In the genomic region with DNA sequence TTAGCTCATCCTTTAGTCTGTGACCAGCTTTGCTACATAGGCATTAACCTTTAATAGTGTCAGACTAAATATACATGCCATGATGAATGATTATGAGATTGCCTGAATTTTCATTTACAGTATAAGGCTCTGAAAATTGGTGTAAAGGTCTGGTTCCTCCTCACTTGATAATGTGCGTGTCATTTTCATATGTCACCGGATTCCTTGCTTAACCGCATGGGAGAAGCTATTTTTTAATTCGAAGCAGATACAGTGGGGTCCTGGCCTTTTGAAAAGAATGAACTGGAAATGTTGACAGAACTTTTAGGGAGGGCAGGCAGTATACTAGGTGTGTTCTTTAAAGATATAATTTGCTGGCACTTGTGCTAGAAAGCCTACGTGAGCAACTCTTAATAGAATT, we compare ENCODE assay signal across 26 cellular contexts.
DNase-seq lines count a peak whose midpoint lies in the region; ATAC-seq, FAIRE-seq and TF ChIP-seq lines count a peak whose summit lies in the region.
"Had no signal": no experiment of that assay in that cellular context is flagged by ENCODE, and none has a peak within 500 bp of the region (broad histone marks: within the 10 kb centered on the region; RNA-seq: fewer than 3 reads in every experiment).

No MANE protein-coding gene starts in this region.

- peaks cover 3% of the 10 kb centered on the region for H3K9me3 ChIP-seq in adipocyte (ENCODE audit: control insufficient read depth, low read length)
- H3K9me3 ChIP-seq: esophagus muscularis mucosa, MG63 had no signal

- H3K36me3 ChIP-seq in GM23338 (ENCODE audit: insufficient read depth) (no peaks in the 10 kb centered on the region; the same call in 1 of the 2 replicates), adipocyte (ENCODE audit: control insufficient read depth, insufficient read depth, low read length, severe bottlenecking) (peaks cover 12% of the 10 kb centered on the region)
- H3K36me3 ChIP-seq: cardiac muscle cell, MG63, uterus had no signal

- CTCF ChIA-PET in activated CD4-positive, alpha-beta T cell treated with anti-CD3 and anti-CD28 coated beads, Interleukin-2, amount 10 ng/mL, durations not matched to agents 7 days and 5 days (lab: Charles Lee), result interaction anchor here (0.7 kb wide), 1 partner anchor 294 kb away, joined by 3 read pairs; no protein-coding TSS in a partner anchor

- no peaks in the 10 kb centered on the region for H4K20me1 ChIP-seq in GM23338 (replicated peaks; ENCODE audit: insufficient read depth)

- peaks cover 5% of the 10 kb centered on the region; the same call in 1 of the 2 replicates for H3F3A ChIP-seq in GM23338 (replicated peaks; ENCODE audit: low read depth)

- H2AFZ ChIP-seq in GM23338, result no peak overlapping the region

- peak overlapping the region; percentile 26; the same call in 1 of the 2 replicates for H3K4me2 ChIP-seq in GM23338
- H3K4me2 ChIP-seq: BLaER1 treated with 17β-estradiol and CSF1 and Interleukin-3, amounts not matched to agents 10 nM and 100 nM had no signal

- peak; percentile 69 for DNase-seq in AG08395 (ENCODE audit: low spot score)
- no peak for DNase-seq in GM23338 (ENCODE audit: low spot score)
- DNase-seq in adipocyte (ENCODE audit: low read depth), result peak; percentile 79
- DNase-seq in left colon, result no peak
- no peak for DNase-seq in RCC 7860 (ENCODE audit: low spot score)
- no peak for DNase-seq in GF-D8 (lab: John Stamatoyannopoulos, UW)
- no peak for DNase-seq in activated CD4-positive, alpha-beta T cell treated with anti-CD3 and anti-CD28 coated beads, Interleukin-2, amount 10 ng/mL, durations not matched to agents 7 days and 5 days
- DNase-seq: 8988T; activated CD4-positive, alpha-beta memory T cell treated with anti-CD3 and anti-CD28 coated beads, Interleukin-2, amount 10 ng/mL, durations not matched to agents 7 days and 5 days; KBM-7; left ventricle myocardium superior; MG63; naive thymus-derived CD8-positive, alpha-beta T cell; occipital lobe; stimulated activated naive CD4-positive, alpha-beta T cell treated with Interleukin-2 at 50 U/mL for 16 hours; uterus had no signal

- peaks cover 40% of the 10 kb centered on the region for H3K4me1 ChIP-seq in GM23338 (ENCODE audit: insufficient read depth)
- no peaks in the 10 kb centered on the region for H3K4me1 ChIP-seq in adipocyte (ENCODE audit: control insufficient read depth, insufficient read depth, low read length)
- H3K4me1 ChIP-seq: uterus had no signal

- no peak overlapping the region for H3K4me3 ChIP-seq in GM23338
- no peak overlapping the region for H3K4me3 ChIP-seq in adipocyte (ENCODE audit: low read length)
- H3K4me3 ChIP-seq: BLaER1 treated with 17β-estradiol and CSF1 and Interleukin-3, amounts not matched to agents 10 nM and 100 nM; cardiac muscle cell; esophagus muscularis mucosa; MG63; uterus had no signal

- no peak overlapping the region for H3K4me3 Mint-ChIP-seq in GM23338
- no peak overlapping the region for H3K4me3 Mint-ChIP-seq in activated CD4-positive, alpha-beta T cell treated with anti-CD3 and anti-CD28 coated beads, Interleukin-2, amount 10 ng/mL, durations not matched to agents 7 days and 5 days
- H3K4me3 Mint-ChIP-seq: activated CD4-positive, alpha-beta memory T cell treated with anti-CD3 and anti-CD28 coated beads, Interleukin-2, amount 10 ng/mL, durations not matched to agents 7 days and 5 days; dendritic cell treated with granulocyte-macrophage colony-stimulating factor and Interleukin-4, amounts not matched to agents 40 ng/mL and 50 ng/mL, for 4 days; naive thymus-derived CD8-positive, alpha-beta T cell had no signal

- no peak overlapping the region for H3K9ac ChIP-seq in adipocyte (ENCODE audit: low read length)
- H3K9ac ChIP-seq: BLaER1 treated with 17β-estradiol and CSF1 and Interleukin-3, amounts not matched to agents 10 nM and 100 nM had no signal

- peak overlapping the region; percentile 89; the same call in 1 of the 2 replicates for H3K27ac Mint-ChIP-seq in GM23338
- H3K27ac Mint-ChIP-seq in activated CD4-positive, alpha-beta T cell treated with anti-CD3 and anti-CD28 coated beads, Interleukin-2, amount 10 ng/mL, durations not matched to agents 7 days and 5 days, result no peak overlapping the region
- H3K27ac Mint-ChIP-seq: activated CD4-positive, alpha-beta memory T cell treated with anti-CD3 and anti-CD28 coated beads, Interleukin-2, amount 10 ng/mL, durations not matched to agents 7 days and 5 days; activated naive CD4-positive, alpha-beta T cell treated with anti-CD3 and anti-CD28 coated beads, Interleukin-2, amount 50 U/mL, for 72 hours; naive thymus-derived CD8-positive, alpha-beta T cell had no signal

- intact Hi-C loops in left colon (cut with DNase I, micrococcal nuclease), result no loop called here

- no peaks in the 10 kb centered on the region for H3K27me3 ChIP-seq in GM23338 (ENCODE audit: insufficient read depth)
- no peaks in the 10 kb centered on the region for H3K27me3 ChIP-seq in adipocyte (replicated peaks; ENCODE audit: control insufficient read depth, insufficient read depth, low read length)
- H3K27me3 ChIP-seq: BLaER1 treated with 17β-estradiol and CSF1 and Interleukin-3, amounts not matched to agents 10 nM and 100 nM; cardiac muscle cell; esophagus muscularis mucosa; MG63; uterus had no signal

- H3K79me2 ChIP-seq in GM23338 (replicated peaks; ENCODE audit: insufficient read depth), result peaks cover 6% of the 10 kb centered on the region

- H3K9me2 ChIP-seq in GM23338 (ENCODE audit: insufficient read depth), result no peaks in the 10 kb centered on the region

- peaks cover 10% of the 10 kb centered on the region for H3K36me3 Mint-ChIP-seq in GM23338 (ENCODE audit: low read depth)
- H3K36me3 Mint-ChIP-seq in activated CD4-positive, alpha-beta T cell treated with anti-CD3 and anti-CD28 coated beads, Interleukin-2, amount 10 ng/mL, durations not matched to agents 7 days and 5 days (ENCODE audit: low read depth), result no peaks in the 10 kb centered on the region

- TF ChIP-seq CTCF in GM23338 (conservative IDR thresholded peaks at IDR 0.05; ENCODE audit: low read depth in 2 of 2), result no peak

- H3K27me3 Mint-ChIP-seq in GM23338 (ENCODE audit: insufficient read depth, low read depth, poor library complexity), result peaks cover 2% of the 10 kb centered on the region
- H3K27me3 Mint-ChIP-seq in activated CD4-positive, alpha-beta T cell treated with anti-CD3 and anti-CD28 coated beads, Interleukin-2, amount 10 ng/mL, durations not matched to agents 7 days and 5 days, result no peaks in the 10 kb centered on the region
- H3K27me3 Mint-ChIP-seq: activated CD4-positive, alpha-beta memory T cell treated with anti-CD3 and anti-CD28 coated beads, Interleukin-2, amount 10 ng/mL, durations not matched to agents 7 days and 5 days; dendritic cell treated with granulocyte-macrophage colony-stimulating factor and Interleukin-4, amounts not matched to agents 40 ng/mL and 50 ng/mL, for 4 days; naive thymus-derived CD8-positive, alpha-beta T cell had no signal

- ATAC-seq in GM23338 (no peak), left colon (peak; percentile 55), HG02852 (IDR thresholded peaks at IDR 0.05; ENCODE audit: unreplicated experiment) (no peak)
- ATAC-seq: activated CD4-positive, CD25-positive, alpha-beta regulatory T cell treated with anti-CD3 and anti-CD28 coated beads, Interleukin-2, amount 50 U/mL, for 24 hours; activated naive CD4-positive, alpha-beta T cell treated with anti-CD3 and anti-CD28 coated beads, Interleukin-2, amount 50 U/mL, for 72 hours; naive thymus-derived CD8-positive, alpha-beta T cell had no signal

- FAIRE-seq in RCC 7860 (lab: Jason Lieb, UNC), result no peak
- FAIRE-seq: HTR-8/SVneo, islet of Langerhans had no signal

- H3K9me3 Mint-ChIP-seq in GM23338, result no peaks in the 10 kb centered on the region
- peaks cover 3% of the 10 kb centered on the region for H3K9me3 Mint-ChIP-seq in activated CD4-positive, alpha-beta T cell treated with anti-CD3 and anti-CD28 coated beads, Interleukin-2, amount 10 ng/mL, durations not matched to agents 7 days and 5 days
- H3K9me3 Mint-ChIP-seq: dendritic cell treated with granulocyte-macrophage colony-stimulating factor and Interleukin-4, amounts not matched to agents 40 ng/mL and 50 ng/mL, for 4 days had no signal

- peaks cover 39% of the 10 kb centered on the region for H3K4me1 Mint-ChIP-seq in GM23338
- H3K4me1 Mint-ChIP-seq in activated CD4-positive, alpha-beta T cell treated with anti-CD3 and anti-CD28 coated beads, Interleukin-2, amount 10 ng/mL, durations not matched to agents 7 days and 5 days, result no peaks in the 10 kb centered on the region
- H3K4me1 Mint-ChIP-seq: activated CD4-positive, alpha-beta memory T cell treated with anti-CD3 and anti-CD28 coated beads, Interleukin-2, amount 10 ng/mL, durations not matched to agents 7 days and 5 days had no signal

- POLR2A ChIA-PET in activated CD4-positive, alpha-beta T cell treated with anti-CD3 and anti-CD28 coated beads, Interleukin-2, amount 10 ng/mL, durations not matched to agents 7 days and 5 days (lab: Charles Lee), result no interaction called here

- H3K27ac ChIP-seq in GM23338 (ENCODE audit: low read depth), result peak overlapping the region; percentile 78
- H3K27ac ChIP-seq: BLaER1 treated with 17β-estradiol and CSF1 and Interleukin-3, amounts not matched to agents 10 nM and 100 nM; cardiac muscle cell; esophagus muscularis mucosa; RWPE1; uterus had no signal

TF ChIP-seq in GM23338, 12 proteins besides CTCF, POLR2A, EP300 and RAD21 (continues in another document):
- TF ChIP-seq EZH2 (IDR thresholded peaks at IDR 0.05; ENCODE audit: low read depth, unreplicated experiment), result no peak
- no peak for TF ChIP-seq ZNF331 (CRISPR knock-in tag; IDR thresholded peaks at IDR 0.05; ENCODE audit: low read depth)
- no peak for TF ChIP-seq CREB1 (CRISPR knock-in tag; IDR thresholded peaks at IDR 0.05; ENCODE audit: low read depth)
- no peak for TF ChIP-seq EZH2phosphoT487 (IDR thresholded peaks at IDR 0.05; ENCODE audit: unreplicated experiment)

Comparison
In these comparisons a context has a peak if more than half of its experiments do, and no peak if none do; other contexts are left out.
1. DNase-seq: peak in AG08395 (single experiment) and adipocyte (single experiment); none in GM23338 (single experiment), left colon (0 of 2), RCC 7860 (single experiment), GF-D8 (single experiment) and activated CD4-positive, alpha-beta T cell treated with anti-CD3 and anti-CD28 coated beads, Interleukin-2, amount 10 ng/mL, durations not matched to agents 7 days and 5 days (single experiment).